8 cellular contexts compared by ENCODE assay signal in the genomic region with DNA sequence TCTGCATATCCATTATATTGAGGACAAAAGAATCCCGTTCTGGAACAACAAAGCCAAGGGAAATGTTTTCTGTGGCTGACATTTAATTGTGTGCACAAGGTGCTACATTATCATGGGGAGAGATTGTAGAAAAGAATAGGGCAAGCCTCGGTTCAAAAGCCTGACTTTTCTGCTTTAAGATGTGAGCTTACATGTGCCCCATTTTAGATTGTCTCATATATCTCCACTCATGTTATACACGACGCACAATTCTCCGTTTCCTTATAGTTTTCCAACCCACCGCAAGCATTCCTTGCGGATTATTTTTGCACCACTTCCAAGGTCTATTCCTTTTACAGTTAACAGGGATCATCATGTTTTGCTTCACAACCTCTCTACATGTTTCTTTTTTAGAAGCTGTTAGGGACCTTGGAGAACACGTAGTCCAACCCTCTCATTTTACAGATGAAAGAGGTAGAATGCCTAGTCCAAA.
DNase-seq lines count a peak whose midpoint lies in the region; ATAC-seq and TF ChIP-seq lines count a peak whose summit lies in the region.

No MANE protein-coding gene starts in this region.

- peaks cover 25 to 84% (median 54%) of the 10 kb centered on the region in 10 experiments for H3K4me1 ChIP-seq in BLaER1 treated with 17β-estradiol and CSF1 and Interleukin-3, amounts not matched to agents 10 nM and 100 nM
- H3K4me1 ChIP-seq in Karpas-422 (ENCODE audit: low read length) (peaks cover 64% of the 10 kb centered on the region), neutrophil (ENCODE audit: control insufficient read depth in 1 of 2, insufficient read depth in 1 of 2, low read depth in 1 of 2, low read length in 1 of 2) (peaks cover 14 to 21% of the 10 kb centered on the region in 2 experiments)

- intact Hi-C loops in dorsolateral prefrontal cortex (cut with DNase I) = loop anchor here (1.0 to 10.0 kb wide), 9 partner anchors 47 to 599 kb away; partner anchors contain the start of gene MAML3 (in 1 of the 2)

- TF ChIP-seq CTCF in dorsolateral prefrontal cortex (IDR thresholded peaks at IDR 0.05 in 54 of 56, conservative IDR thresholded peaks at IDR 0.05 in 2 of 56; ENCODE audit: low read depth in 1 of 56, partially characterized antibody in 56 of 56) (peak in 7 of 56 donors; percentile 4 to 41 (median 24)), neutrophil (IDR thresholded peaks at IDR 0.05) (no peak)

- no peak for DNase-seq in Karpas-422
- no peak for DNase-seq in dorsolateral prefrontal cortex
- DNase-seq in AG08396 (ENCODE audit: low spot score) = no peak
- no peak for DNase-seq in dedifferentiated amniotic fluid mesenchymal stem cell (ENCODE audit: extremely low spot score)
- DNase-seq in 8988T = no peak

- peak overlapping the region in 6 of 10 experiments; percentile 54 to 71 (median 63); a peak in 7 of 20 replicates for H3K4me3 ChIP-seq in BLaER1 treated with 17β-estradiol and CSF1 and Interleukin-3, amounts not matched to agents 10 nM and 100 nM
- H3K4me3 ChIP-seq in Karpas-422 (ENCODE audit: low read length) (peak overlapping the region; percentile 64), dorsolateral prefrontal cortex (peak overlapping the region in 54 of 59 donors; percentile 58 to 95 (median 74)), neutrophil (ENCODE audit: low read depth in 1 of 2, low read length in 1 of 2) (peak overlapping the region; percentile 70 to 91)

- H3K9me2 ChIP-seq in Karpas-422 (replicated peaks; ENCODE audit: insufficient read depth, low read length) = no peaks in the 10 kb centered on the region

- H3K27ac ChIP-seq in BLaER1 treated with 17β-estradiol and CSF1 and Interleukin-3, amounts not matched to agents 10 nM and 100 nM = peak overlapping the region in 1 of 11 experiments; percentile 86; a peak in 2 of 22 replicates
- H3K27ac ChIP-seq in Karpas-422 (ENCODE audit: low read length) = no peak overlapping the region
- H3K27ac ChIP-seq in dorsolateral prefrontal cortex = peak overlapping the region; percentile 21 to 98 (median 95)
- H3K27ac ChIP-seq in neutrophil = no peak overlapping the region

- peak overlapping the region; percentile 69 to 95 (median 85); a peak in 21 of 22 replicates for H3K4me2 ChIP-seq in BLaER1 treated with 17β-estradiol and CSF1 and Interleukin-3, amounts not matched to agents 10 nM and 100 nM
- peak overlapping the region; percentile 76 for H3K4me2 ChIP-seq in Karpas-422 (ENCODE audit: low read depth, low read length, poor library complexity, severe bottlenecking)

- peak overlapping the region in 9 of 11 experiments; percentile 80 to 91 (median 86); a peak in 16 of 22 replicates for H3K9ac ChIP-seq in BLaER1 treated with 17β-estradiol and CSF1 and Interleukin-3, amounts not matched to agents 10 nM and 100 nM
- H3K9ac ChIP-seq in Karpas-422 (ENCODE audit: low read length) = peak overlapping the region; percentile 75

- H3K9me3 ChIP-seq in BLaER1 treated with 17β-estradiol and CSF1 and Interleukin-3, amounts not matched to agents 10 nM and 100 nM (replicated peaks in 1 of 11) = no peaks in the 10 kb centered on the region
- H3K9me3 ChIP-seq in Karpas-422 (ENCODE audit: low read length) = no peaks in the 10 kb centered on the region
- no peaks in the 10 kb centered on the region for H3K9me3 ChIP-seq in neutrophil

- ATAC-seq in GM18907 (IDR thresholded peaks at IDR 0.05; ENCODE audit: unreplicated experiment) = no peak

- H4K20me1 ChIP-seq in BLaER1 treated with 17β-estradiol and CSF1 and Interleukin-3, amounts not matched to agents 10 nM and 100 nM = no peaks in the 10 kb centered on the region
- no peaks in the 10 kb centered on the region for H4K20me1 ChIP-seq in Karpas-422 (ENCODE audit: insufficient read depth, low read depth, low read length)

- no peaks in the 10 kb centered on the region for H3K36me3 ChIP-seq in BLaER1 treated with 17β-estradiol and CSF1 and Interleukin-3, amounts not matched to agents 10 nM and 100 nM
- H3K36me3 ChIP-seq in Karpas-422 (ENCODE audit: insufficient read depth, low read length) (no peaks in the 10 kb centered on the region), neutrophil (no peaks in the 10 kb centered on the region)

- no peaks in the 10 kb centered on the region for H3K27me3 ChIP-seq in BLaER1 treated with 17β-estradiol and CSF1 and Interleukin-3, amounts not matched to agents 10 nM and 100 nM
- H3K27me3 ChIP-seq in Karpas-422 (ENCODE audit: low read length) = no peaks in the 10 kb centered on the region
- no peaks in the 10 kb centered on the region for H3K27me3 ChIP-seq in dorsolateral prefrontal cortex
- H3K27me3 ChIP-seq in neutrophil = peaks cover 29% of the 10 kb centered on the region

- no peaks in the 10 kb centered on the region for H3K79me2 ChIP-seq in Karpas-422 (ENCODE audit: low read length)

- peak overlapping the region; percentile 27; the same call in 1 of the 2 replicates for H2AFZ ChIP-seq in Karpas-422 (ENCODE audit: low read length)

Comparison
In these comparisons a context has a peak if more than half of its experiments do, and no peak if none do; other contexts are left out.
1. H3K27ac ChIP-seq: peak in dorsolateral prefrontal cortex (59 of 59); none in Karpas-422 (single experiment) and neutrophil (single experiment).
2. Peak in every context shown above with its lines, with median percentiles within 50 percentile points of each other: H3K4me3 ChIP-seq.